22 cellular contexts compared by ENCODE assay signal in genomic region chr9:86589273-86589672, GRCh38.
DNase-seq lines count a peak whose midpoint lies in the region; TF ChIP-seq lines count a peak whose summit lies in the region.
"Had no signal": no experiment of that assay in that cellular context is flagged by ENCODE, and none has a peak within 500 bp of the region (broad histone marks: within the 10 kb centered on the region; RNA-seq: fewer than 3 reads in every experiment).

No MANE protein-coding gene starts in this region.

- H4K20me1 ChIP-seq in neural progenitor cell (ENCODE audit: low read depth): no peaks in the 10 kb centered on the region

- H3K36me3 ChIP-seq in neural progenitor cell: no peaks in the 10 kb centered on the region
- H3K36me3 ChIP-seq: MG63 had no signal

- TF ChIP-seq EP300 in Ishikawa (IDR thresholded peaks at IDR 0.05; ENCODE audit: borderline replicate concordance): no peak

- H3K79me2 ChIP-seq in neural progenitor cell (ENCODE audit: low read depth): no peaks in the 10 kb centered on the region

- no peak overlapping the region for H3K27ac Mint-ChIP-seq in neural progenitor cell
- H3K27ac Mint-ChIP-seq: activated naive CD8-positive, alpha-beta T cell treated with anti-CD3 and anti-CD28 coated beads, Interleukin-2, amount 10 ng/mL, durations not matched to agents 7 days and 5 days; activated T-cell treated with anti-CD3 and anti-CD28 coated beads, Interleukin-2, amount 50 U/mL, for 24 hours; CD14-positive monocyte had no signal

- H3K9me3 Mint-ChIP-seq in neural progenitor cell: peaks cover 2% of the 10 kb centered on the region
- H3K9me3 Mint-ChIP-seq: activated naive CD8-positive, alpha-beta T cell treated with anti-CD3 and anti-CD28 coated beads, Interleukin-2, amount 10 ng/mL, durations not matched to agents 7 days and 5 days; activated T-cell treated with anti-CD3 and anti-CD28 coated beads, Interleukin-2, amount 50 U/mL, for 24 hours had no signal

- H3K4me1 Mint-ChIP-seq in neural progenitor cell: peaks cover 2% of the 10 kb centered on the region
- H3K4me1 Mint-ChIP-seq: CD14-positive monocyte had no signal

- no peak overlapping the region for H3K4me2 ChIP-seq in neural progenitor cell

- H3K27me3 ChIP-seq in neural progenitor cell: no peaks in the 10 kb centered on the region
- H3K27me3 ChIP-seq: MG63 had no signal

- H3K36me3 Mint-ChIP-seq in neural progenitor cell: no peaks in the 10 kb centered on the region
- H3K36me3 Mint-ChIP-seq: activated naive CD8-positive, alpha-beta T cell treated with anti-CD3 and anti-CD28 coated beads, Interleukin-2, amount 10 ng/mL, durations not matched to agents 7 days and 5 days; CD14-positive monocyte had no signal

- H3K27me3 Mint-ChIP-seq in neural progenitor cell (ENCODE audit: insufficient read depth, low read depth): peaks cover 5% of the 10 kb centered on the region
- H3K27me3 Mint-ChIP-seq: activated naive CD8-positive, alpha-beta T cell treated with anti-CD3 and anti-CD28 coated beads, Interleukin-2, amount 10 ng/mL, durations not matched to agents 7 days and 5 days had no signal

- TF ChIP-seq CTCF in GM12864 (IDR thresholded peaks at IDR 0.05; ENCODE audit: low read depth, low read length, missing control alignments): peak; percentile 20
- TF ChIP-seq CTCF in fibroblast of mammary gland (conservative IDR thresholded peaks at IDR 0.05; ENCODE audit: control insufficient read depth, insufficient read depth, low read depth, low read length): peak; percentile 2
- TF ChIP-seq CTCF in neural progenitor cell (IDR thresholded peaks at IDR 0.05): peak; percentile 58
- TF ChIP-seq CTCF in GM20000 (IDR thresholded peaks at IDR 0.05; ENCODE audit: extremely low read depth, missing control alignments): no peak

- H3K27ac ChIP-seq in neural progenitor cell: no peak overlapping the region

- H3K9ac ChIP-seq in neural progenitor cell: no peak overlapping the region

- H3K9me3 ChIP-seq in neural progenitor cell (ENCODE audit: low read depth): no peaks in the 10 kb centered on the region
- H3K9me3 ChIP-seq: MG63 had no signal

- no peak for DNase-seq in GM12864 (ENCODE audit: low read depth)
- DNase-seq in fibroblast of mammary gland (ENCODE audit: low read depth): no peak
- peak; percentile 42 for DNase-seq in neural progenitor cell (ENCODE audit: low spot score)
- DNase-seq in GM20000 (ENCODE audit: low spot score): no peak
- no peak for DNase-seq in glomerular visceral epithelial cell (ENCODE audit: extremely low spot score)
- DNase-seq in NCI-H2029 treated with DMSO at 0.1 percent for 48 hours (lab: John Stamatoyannopoulos, UW): no peak
- DNase-seq: activated CD4-positive, alpha-beta T cell treated with anti-CD3 and anti-CD28 coated beads for 48 hours; activated CD8-positive, alpha-beta memory T cell treated with anti-CD3 and anti-CD28 coated beads for 24 hours; activated gamma-delta T cell; activated naive CD8-positive, alpha-beta T cell treated with anti-CD3 and anti-CD28 coated beads, Interleukin-2, amount 10 ng/mL, durations not matched to agents 7 days and 5 days; activated T-cell treated with anti-CD3 and anti-CD28 coated beads, Interleukin-2, amount 50 U/mL, for 24 hours; central memory CD4-positive, alpha-beta T cell; HCEC 1CT; KG1; left cardiac atrium; mammary epithelial cell; MG63; NCI-H1105 treated with DMSO at 0.1 percent for 48 hours; NCI-H2081; stimulated activated naive CD4-positive, alpha-beta T cell had no signal

- peaks cover 4% of the 10 kb centered on the region for H3F3A ChIP-seq in neural progenitor cell (ENCODE audit: low read depth)

- H2AFZ ChIP-seq in neural progenitor cell (replicated peaks): no peak overlapping the region

- TF ChIP-seq RAD21 in Ishikawa (IDR thresholded peaks at IDR 0.05; ENCODE audit: low read depth): peak; percentile 14; the same call in 1 of the 2 replicates

- no peak overlapping the region for H3K4me3 ChIP-seq in GM12864 (ENCODE audit: low read depth, low read length)
- no peak overlapping the region for H3K4me3 ChIP-seq in fibroblast of mammary gland (ENCODE audit: control insufficient read depth, low read depth, low read length)
- H3K4me3 ChIP-seq in neural progenitor cell: no peak overlapping the region
- H3K4me3 ChIP-seq: MG63 had no signal

- H3K4me1 ChIP-seq in neural progenitor cell: peaks cover 11% of the 10 kb centered on the region

- no peak overlapping the region for H3K4me3 Mint-ChIP-seq in neural progenitor cell
- H3K4me3 Mint-ChIP-seq: activated naive CD8-positive, alpha-beta T cell treated with anti-CD3 and anti-CD28 coated beads, Interleukin-2, amount 10 ng/mL, durations not matched to agents 7 days and 5 days; activated T-cell treated with anti-CD3 and anti-CD28 coated beads, Interleukin-2, amount 50 U/mL, for 24 hours; CD14-positive monocyte had no signal

TF ChIP-seq in Ishikawa, 13 proteins besides CTCF, POLR2A, EP300 and RAD21:
- TF ChIP-seq TEAD4 (IDR thresholded peaks at IDR 0.05): no peak
- no peak for TF ChIP-seq TAF1 (IDR thresholded peaks at IDR 0.05; ENCODE audit: low read depth)
- TF ChIP-seq REST (IDR thresholded peaks at IDR 0.05; ENCODE audit: low read depth): no peak
- no peak for TF ChIP-seq EGR1 (IDR thresholded peaks at IDR 0.05)
- no peak for TF ChIP-seq TCF12 (IDR thresholded peaks at IDR 0.05; ENCODE audit: low read depth)
- no peak for TF ChIP-seq YY1 (IDR thresholded peaks at IDR 0.05; ENCODE audit: low read depth)
- no peak for TF ChIP-seq CREB1 (IDR thresholded peaks at IDR 0.05; ENCODE audit: low read depth)
- TF ChIP-seq ZBTB7A (IDR thresholded peaks at IDR 0.05; ENCODE audit: low read depth): no peak
- no peak for TF ChIP-seq MAX (IDR thresholded peaks at IDR 0.05)
- no peak for TF ChIP-seq NFIC (IDR thresholded peaks at IDR 0.05)
